ENCODE assay signal across 10 cellular contexts in genomic region chr16:10180771-10181163, GRCh38. TPM values are rescaled to one million over a fixed set of nuclear protein-coding genes. Genes with fewer than 3 reads are reported as not detected.
DNase-seq lines count a peak whose midpoint lies in the region; ATAC-seq and TF ChIP-seq lines count a peak whose summit lies in the region.
"Had no signal": no experiment of that assay in that cellular context is flagged by ENCODE, and none has a peak within 500 bp of the region (broad histone marks: within the 10 kb centered on the region; RNA-seq: fewer than 3 reads in every experiment).

No MANE protein-coding gene starts in this region.

- no peak overlapping the region for H3K4me3 ChIP-seq in fibroblast of pulmonary artery (replicated peaks; ENCODE audit: low read depth, low read length)

- peak; percentile 4 for DNase-seq in SK-N-DZ (ENCODE audit: low spot score)
- peak; percentile 2 for DNase-seq in fibroblast of pulmonary artery (ENCODE audit: low read depth)
- peak; percentile 30 to 94 (median 63) for DNase-seq in posterior cingulate gyrus
- DNase-seq in HT-29 (ENCODE audit: low spot score) = no peak

- no peak for ATAC-seq in GM21528 (IDR thresholded peaks at IDR 0.05; ENCODE audit: low FRiP score, unreplicated experiment)
- ATAC-seq in GM19351 (IDR thresholded peaks at IDR 0.05; ENCODE audit: unreplicated experiment) = no peak
- ATAC-seq in HG03097 (IDR thresholded peaks at IDR 0.05; ENCODE audit: low FRiP score, unreplicated experiment) = no peak

- intact Hi-C loops in posterior cingulate gyrus (cut with DNase I) = loop anchor here (2.0 to 5.0 kb wide), 5 partner anchors 138 to 924 kb away; no protein-coding TSS in a partner anchor

- peak; percentile 63 for TF ChIP-seq CTCF in GM12874 (IDR thresholded peaks at IDR 0.05; ENCODE audit: insufficient read depth, low read depth, low read length)
- peak; percentile 17 for TF ChIP-seq CTCF in fibroblast of pulmonary artery (IDR thresholded peaks at IDR 0.05; ENCODE audit: low read length, missing control alignments)

RNA-seq across cellular contexts. Expression of gene GRIN2A, which starts 1.5 kb away (rescaled TPM):
- polyA plus RNA-seq in SK-N-DZ (2014; cell fraction: cytosol; rRNA removed) = 0.01 TPM in 1 of 2 replicates, not detected in the other
- not detected in 2 replicates for polyA plus RNA-seq in SK-N-DZ (2014; cell fraction: nucleus; rRNA removed)
- not detected in 2 replicates for total RNA-seq in HT-29 (2014; rRNA removed; shearing (Covaris generic))
- total RNA-seq: LHCN-M2, mononuclear cell had no signal
